ENCODE assay signal across 8 cellular contexts in the genomic region with DNA sequence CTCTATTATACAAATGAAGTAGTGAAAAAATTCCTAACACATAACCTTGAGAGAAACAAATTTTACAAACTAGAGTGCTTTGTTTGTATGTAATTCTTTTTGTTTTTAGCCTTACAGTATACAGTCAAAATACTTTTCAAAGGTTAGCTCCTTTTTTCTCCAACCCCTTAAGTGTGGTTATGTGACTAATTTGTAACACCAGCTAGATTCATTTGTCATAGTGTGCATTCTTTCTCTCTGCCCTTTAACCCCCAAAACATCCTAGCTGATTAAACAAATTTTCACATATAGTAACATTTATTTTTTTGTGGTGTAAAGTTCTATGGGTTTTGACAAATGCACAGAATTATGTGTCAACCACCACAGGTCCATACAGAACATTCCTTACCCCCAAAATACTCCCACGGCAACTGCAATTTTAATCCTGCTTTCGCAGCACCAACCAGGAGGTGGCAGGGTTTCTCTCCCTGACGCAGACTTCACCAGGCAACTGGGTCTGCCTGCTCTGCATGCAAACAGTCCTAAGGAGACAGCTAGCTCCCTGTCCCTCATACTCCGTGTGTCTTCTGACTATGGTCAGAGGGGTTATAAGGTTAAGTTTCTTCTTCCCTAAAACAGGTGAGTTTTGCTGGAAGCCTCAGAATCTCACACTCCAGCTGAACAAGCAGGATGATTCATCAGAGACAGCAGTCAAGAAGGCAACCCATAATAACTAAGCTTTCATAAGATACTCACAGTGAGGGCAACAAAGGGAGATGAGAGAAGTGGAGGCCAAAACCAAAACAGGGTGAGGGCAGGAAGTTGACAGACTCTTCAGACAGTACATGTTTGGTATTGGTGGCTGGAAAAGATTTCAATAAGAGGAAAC. TPM values are rescaled to one million over a fixed set of nuclear protein-coding genes. Genes with fewer than 3 reads are reported as not detected.
A peak's percentile ranks its signal among the peaks of the same experiment; 100 is the strongest.
DNase-seq lines count a peak whose midpoint lies in the region; ATAC-seq, FAIRE-seq and TF ChIP-seq lines count a peak whose summit lies in the region.

No MANE protein-coding gene starts in this region.

- H2AFZ ChIP-seq in hepatocyte, result no peak overlapping the region

- no peaks in the 10 kb centered on the region for H3K9me3 Mint-ChIP-seq in CD4-positive, CD25-positive, alpha-beta regulatory T cell

- H3K36me3 Mint-ChIP-seq in CD4-positive, CD25-positive, alpha-beta regulatory T cell, result no peaks in the 10 kb centered on the region

- H3K36me3 ChIP-seq in CD4-positive, CD25-positive, alpha-beta regulatory T cell (ENCODE audit: control insufficient read depth, insufficient read depth, low read length), result no peaks in the 10 kb centered on the region
- no peaks in the 10 kb centered on the region for H3K36me3 ChIP-seq in hepatocyte (replicated peaks; ENCODE audit: insufficient read depth, low read depth)
- peaks cover 0 to 2% of the 10 kb centered on the region in 2 donors for H3K36me3 ChIP-seq in small intestine (ENCODE audit: control insufficient read depth in 2 of 2, insufficient read depth in 2 of 2, low read length in 2 of 2)

- peak in 1 of 3 donors; percentile 40 for DNase-seq in CD4-positive, CD25-positive, alpha-beta regulatory T cell
- DNase-seq in GM20000 (ENCODE audit: low spot score), result peak; percentile 55
- DNase-seq in NCI-H69 (lab: John Stamatoyannopoulos, UW), result peak; percentile 67
- DNase-seq in amygdala (lab: John Stamatoyannopoulos, UW), result peak in 44 of 56 donors; percentile 4 to 67 (median 20)
- peak; percentile 72 for DNase-seq in hepatocyte (ENCODE audit: low spot score)
- DNase-seq in small intestine, result peak; percentile 40

- peaks cover 0 to 6% (median 0%) of the 10 kb centered on the region in 4 donors for H3K4me1 Mint-ChIP-seq in CD4-positive, CD25-positive, alpha-beta regulatory T cell

- no peak overlapping the region for H3K4me3 ChIP-seq in CD4-positive, CD25-positive, alpha-beta regulatory T cell (ENCODE audit: low read depth, low read length)
- H3K4me3 ChIP-seq in hepatocyte (no peak overlapping the region), small intestine (ENCODE audit: low read depth in 1 of 2, low read length in 2 of 2) (no peak overlapping the region)

- no peaks in the 10 kb centered on the region for H3K4me1 ChIP-seq in CD4-positive, CD25-positive, alpha-beta regulatory T cell (ENCODE audit: control insufficient read depth, insufficient read depth, low read length, poor library complexity, severe bottlenecking)
- H3K4me1 ChIP-seq in hepatocyte (ENCODE audit: insufficient read depth) (no peaks in the 10 kb centered on the region), small intestine (ENCODE audit: control insufficient read depth in 2 of 2, insufficient read depth in 1 of 2, low read depth in 1 of 2, low read length in 1 of 2) (peaks cover 0 to 3% of the 10 kb centered on the region in 2 donors)

- H3K9me2 ChIP-seq in hepatocyte (replicated peaks; ENCODE audit: insufficient read depth), result no peaks in the 10 kb centered on the region

- H3K79me2 ChIP-seq in hepatocyte, result peaks cover 2% of the 10 kb centered on the region

- H3K27ac Mint-ChIP-seq in CD4-positive, CD25-positive, alpha-beta regulatory T cell, result no peak overlapping the region

- WGBS in hepatocyte (ENCODE audit: low lambda C conversion rate, missing lambda C conversion rate), result 8% methylated on average over 4 of the region's 4 CpGs
- 16 to 25% (median 23%) methylated on average over 4 of the region's 4 CpGs for WGBS in small intestine, 3 donors

- H3K27ac ChIP-seq in CD4-positive, CD25-positive, alpha-beta regulatory T cell (ENCODE audit: insufficient read depth, low read length, poor library complexity, severe bottlenecking), result no peak overlapping the region
- no peak overlapping the region for H3K27ac ChIP-seq in hepatocyte
- no peak overlapping the region for H3K27ac ChIP-seq in small intestine (ENCODE audit: low read depth in 1 of 2, low read length in 1 of 2)

- H3K27me3 ChIP-seq in CD4-positive, CD25-positive, alpha-beta regulatory T cell (ENCODE audit: control insufficient read depth, insufficient read depth, low read length), result peaks cover 9% of the 10 kb centered on the region
- H3K27me3 ChIP-seq in hepatocyte (no peaks in the 10 kb centered on the region), small intestine (ENCODE audit: control insufficient read depth in 2 of 2, insufficient read depth in 2 of 2, low read length in 2 of 2) (no peaks in the 10 kb centered on the region)

- TF ChIP-seq CTCF in GM20000 (IDR thresholded peaks at IDR 0.05; ENCODE audit: extremely low read depth, missing control alignments) (peak; percentile 50), hepatocyte (IDR thresholded peaks at IDR 0.05; ENCODE audit: poor library complexity) (peak; percentile 90)

- no peaks in the 10 kb centered on the region for H4K20me1 ChIP-seq in hepatocyte (ENCODE audit: insufficient read depth, poor library complexity, severe bottlenecking)

- peaks cover 8% of the 10 kb centered on the region for H3K27me3 Mint-ChIP-seq in CD4-positive, CD25-positive, alpha-beta regulatory T cell

- no peak overlapping the region for H3K4me2 ChIP-seq in hepatocyte

- ATAC-seq in CD4-positive, CD25-positive, alpha-beta regulatory T cell (ENCODE audit: low read depth in 2 of 2), result peak; percentile 45 to 56
- ATAC-seq in HG02798 (IDR thresholded peaks at IDR 0.05; ENCODE audit: poor library complexity, unreplicated experiment), result no peak
- no peak for ATAC-seq in GM21381 (IDR thresholded peaks at IDR 0.05; ENCODE audit: unreplicated experiment)

- H3K4me3 Mint-ChIP-seq in CD4-positive, CD25-positive, alpha-beta regulatory T cell, result no peak overlapping the region

- FAIRE-seq in small intestine (lab: Jason Lieb, UNC), result no peak

- no peaks in the 10 kb centered on the region for H3K9me3 ChIP-seq in CD4-positive, CD25-positive, alpha-beta regulatory T cell (ENCODE audit: control insufficient read depth in 2 of 2, low read length in 2 of 2)
- H3K9me3 ChIP-seq in hepatocyte (ENCODE audit: low read depth) (no peaks in the 10 kb centered on the region), small intestine (ENCODE audit: control insufficient read depth, low read depth) (no peaks in the 10 kb centered on the region)

RNA-seq across cellular contexts. Expression of a gene that starts 44.5 kb away (rescaled TPM):
- not detected for total RNA-seq in CD4-positive, CD25-positive, alpha-beta regulatory T cell
- polyA plus RNA-seq in CD4-positive, CD25-positive, alpha-beta regulatory T cell, result not detected
- 0.07 and 0.20 TPM in 2 replicates for total RNA-seq in hepatocyte
- 0.13 and 0.36 TPM in 2 replicates for polyA plus RNA-seq in hepatocyte
- under 1 TPM; 0.01 to 0.27 (median 0.22) TPM for polyA plus RNA-seq in small intestine

Comparison
In these comparisons a context has a peak if more than half of its experiments do, and no peak if none do; other contexts are left out.
1. ATAC-seq: peak in CD4-positive, CD25-positive, alpha-beta regulatory T cell (2 of 2); none in HG02798 (single experiment) and GM21381 (single experiment).